In genomic region chr19:57511484-57511883, GRCh38 we compare ENCODE assay signal across 14 cellular contexts. TPM values are rescaled to one million over a fixed set of nuclear protein-coding genes. Genes with fewer than 3 reads are reported as not detected.
DNase-seq lines count a peak whose midpoint lies in the region; ATAC-seq, FAIRE-seq and TF ChIP-seq lines count a peak whose summit lies in the region.
"Had no signal": no experiment of that assay in that cellular context is flagged by ENCODE, and none has a peak within 500 bp of the region (broad histone marks: within the 10 kb centered on the region; RNA-seq: fewer than 3 reads in every experiment).

No MANE protein-coding gene starts in this region.

- H3K9me3 ChIP-seq in A549 (peaks cover 88% of the 10 kb centered on the region), adipocyte (ENCODE audit: control insufficient read depth, low read length) (peaks cover 42% of the 10 kb centered on the region)
- H3K9me3 ChIP-seq: BE2C had no signal

- TF ChIP-seq EP300 in A549 (IDR thresholded peaks at IDR 0.05): no peak

- DNase-seq in A549 (ENCODE audit: low read depth in 1 of 2, low spot score in 1 of 2) (no peak), adipocyte (ENCODE audit: low read depth) (no peak), NCI-H2196 treated with DMSO at 0.1 percent for 48 hours (lab: John Stamatoyannopoulos, UW; ENCODE audit: unreplicated experiment) (no peak)
- DNase-seq in activated CD4-positive, alpha-beta T cell treated with anti-CD3 and anti-CD28 coated beads, Interleukin-2, amount 50 U/mL, for 4 hours: no peak
- DNase-seq: 8988T; BE2C; C1 segment of cervical spinal cord; CD4-positive, CD25-positive, alpha-beta regulatory T cell; CD8-positive, alpha-beta memory T cell; COR-L47; H9 had no signal

- peak; percentile 18 for FAIRE-seq in A549 (lab: Jason Lieb, UNC)
- FAIRE-seq: GM12891, GM19239, H1 had no signal

- ATAC-seq in A549: no peak

- TF ChIP-seq CTCF in A549 (IDR thresholded peaks at IDR 0.05): no peak

- no peak overlapping the region for H3K27ac ChIP-seq in A549

- peaks cover 87% of the 10 kb centered on the region for H3K36me3 ChIP-seq in adipocyte (ENCODE audit: control insufficient read depth, insufficient read depth, low read length, severe bottlenecking)

- CTCF ChIA-PET in A549 (lab: Yijun Ruan, JAX): interaction anchor here (0.5 kb wide), 1 partner anchor 450 kb away, joined by 4 read pairs; no protein-coding TSS in a partner anchor

- no peak for TF ChIP-seq POLR2A in A549 (IDR thresholded peaks at IDR 0.05; ENCODE audit: low read length)

- H3K27me3 ChIP-seq in adipocyte (replicated peaks; ENCODE audit: control insufficient read depth, insufficient read depth, low read length): no peaks in the 10 kb centered on the region
- H3K27me3 ChIP-seq: BE2C had no signal

- H3K4me1 ChIP-seq in A549 (no peaks in the 10 kb centered on the region), adipocyte (ENCODE audit: control insufficient read depth, insufficient read depth, low read length) (no peaks in the 10 kb centered on the region)
- H3K4me1 ChIP-seq: BE2C had no signal

- no peak overlapping the region for H3K4me3 ChIP-seq in A549
- H3K4me3 ChIP-seq in adipocyte (ENCODE audit: low read length): peak overlapping the region; percentile 23

- H3K9ac ChIP-seq in adipocyte (ENCODE audit: low read length): no peak overlapping the region

- POLR2A ChIA-PET in A549 (lab: Yijun Ruan, JAX): no interaction called here

- no peak overlapping the region for H3K4me2 ChIP-seq in A549

- no peak for TF ChIP-seq RAD21 in A549 (conservative IDR thresholded peaks at IDR 0.05 in 1 of 2, IDR thresholded peaks at IDR 0.05 in 1 of 2)

TF ChIP-seq in A549, 52 proteins besides CTCF, POLR2A, EP300 and RAD21:
- TF ChIP-seq MAFK (IDR thresholded peaks at IDR 0.05; ENCODE audit: partially characterized antibody) (peak; percentile 72), ZFP36 (IDR thresholded peaks at IDR 0.05; ENCODE audit: borderline replicate concordance, partially characterized antibody) (no peak)
TF ChIP-seq in A549: peak in this region for 1.

RNA-seq across cellular contexts. Expression of gene ZNF773, which starts 11.7 kb away (rescaled TPM):
- polyA plus RNA-seq in A549 (2011; rRNA removed) (8.4 and 9.2 TPM in 2 replicates), A549 (2017; fragmentation: RNase III; extraction: RNeasy Plus Mini Kit Qiagen cat#74134 plus additional on column Dnase treatment) (6.0 to 6.4 TPM (median 6.1 TPM) in 3 replicates)
- polyA plus RNA-seq in A549 (2012; cell fraction: cytosol; rRNA removed): 4.0 and 5.1 TPM in 2 replicates
- polyA plus RNA-seq in A549 (2012; cell fraction: nucleus; rRNA removed): 7.2 and 12.2 TPM in 2 replicates
- 10.9 and 12.9 TPM in 2 replicates for polyA minus RNA-seq in A549 (2011; rRNA and poly(A)+ RNA removed)

RNA-seq across cellular contexts. Expression of gene ZNF549, which starts 15.7 kb away (rescaled TPM):
- polyA plus RNA-seq in A549 (2011; rRNA removed) (3.7 and 3.9 TPM in 2 replicates), A549 (2017; fragmentation: RNase III; extraction: RNeasy Plus Mini Kit Qiagen cat#74134 plus additional on column Dnase treatment) (1.7 to 1.8 TPM (median 1.8 TPM) in 3 replicates)
- 0.75 and 0.88 TPM in 2 replicates for polyA plus RNA-seq in A549 (2012; cell fraction: cytosol; rRNA removed)
- polyA plus RNA-seq in A549 (2012; cell fraction: nucleus; rRNA removed): 0.86 TPM in 2 replicates
- 3.6 and 4.3 TPM in 2 replicates for polyA minus RNA-seq in A549 (2011; rRNA and poly(A)+ RNA removed)

RNA-seq across cellular contexts. Expression of gene ZNF419, which starts 23.9 kb away (rescaled TPM):
- 11.8 and 12.1 TPM in 2 replicates for polyA plus RNA-seq in A549 (2011; rRNA removed)
- 4.7 and 6.9 TPM in 2 replicates for polyA plus RNA-seq in A549 (2012; cell fraction: cytosol; rRNA removed)
- 7.6 and 8.6 TPM in 2 replicates for polyA plus RNA-seq in A549 (2012; cell fraction: nucleus; rRNA removed)
- polyA plus RNA-seq in A549 (2017; fragmentation: RNase III; extraction: RNeasy Plus Mini Kit Qiagen cat#74134 plus additional on column Dnase treatment): 8.0 to 9.0 TPM (median 8.2 TPM) in 3 replicates
- 9.6 and 10.1 TPM in 2 replicates for polyA minus RNA-seq in A549 (2011; rRNA and poly(A)+ RNA removed)

RNA-seq across cellular contexts. Expression of gene ZNF772, which starts 34.1 kb away (rescaled TPM):
- 3.2 and 3.6 TPM in 2 replicates for polyA plus RNA-seq in A549 (2011; rRNA removed)
- 0.57 and 0.89 TPM in 2 replicates for polyA plus RNA-seq in A549 (2012; cell fraction: cytosol; rRNA removed)
- polyA plus RNA-seq in A549 (2012; cell fraction: nucleus; rRNA removed): 0.48 and 0.58 TPM in 2 replicates
- polyA plus RNA-seq in A549 (2017; fragmentation: RNase III; extraction: RNeasy Plus Mini Kit Qiagen cat#74134 plus additional on column Dnase treatment): 2.0 to 2.3 TPM (median 2.3 TPM) in 3 replicates
- 5.1 and 6.9 TPM in 2 replicates for polyA minus RNA-seq in A549 (2011; rRNA and poly(A)+ RNA removed)

RNA-seq across cellular contexts. Expression of gene ZNF550, which starts 48.2 kb away (rescaled TPM):
- 8.7 and 9.2 TPM in 2 replicates for polyA plus RNA-seq in A549 (2011; rRNA removed)
- 3.1 and 3.7 TPM in 2 replicates for polyA plus RNA-seq in A549 (2012; cell fraction: cytosol; rRNA removed)
- polyA plus RNA-seq in A549 (2012; cell fraction: nucleus; rRNA removed): 3.7 and 5.6 TPM in 2 replicates
- 4.7 to 5.3 TPM (median 5.2 TPM) in 3 replicates for polyA plus RNA-seq in A549 (2017; fragmentation: RNase III; extraction: RNeasy Plus Mini Kit Qiagen cat#74134 plus additional on column Dnase treatment)
- polyA minus RNA-seq in A549 (2011; rRNA and poly(A)+ RNA removed): 12.3 and 14.8 TPM in 2 replicates
